ENCODE assay signal across 18 cellular contexts in the genomic region with DNA sequence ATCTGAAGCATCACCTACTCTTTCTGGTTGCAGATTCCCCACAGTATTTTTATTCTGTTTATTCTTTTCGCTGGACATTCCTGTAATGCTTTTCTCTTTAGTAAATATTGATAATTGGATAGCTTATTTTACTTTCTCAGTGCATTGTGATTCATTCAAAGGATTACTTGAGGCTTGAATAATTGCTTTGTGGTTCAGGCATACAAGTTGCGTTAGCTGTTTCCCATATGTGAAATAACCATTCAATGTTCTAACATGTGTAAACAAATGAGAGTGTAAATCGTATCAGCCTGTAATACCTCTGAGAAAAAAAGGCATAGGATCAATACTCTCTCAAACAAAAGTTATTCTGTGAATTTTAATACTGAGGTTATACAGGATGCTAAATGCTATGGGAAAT.
DNase-seq lines count a peak whose midpoint lies in the region; ATAC-seq and TF ChIP-seq lines count a peak whose summit lies in the region.
"Had no signal": no experiment of that assay in that cellular context is flagged by ENCODE, and none has a peak within 500 bp of the region (broad histone marks: within the 10 kb centered on the region; RNA-seq: fewer than 3 reads in every experiment).

No MANE protein-coding gene starts in this region.

- intact Hi-C loops in body of pancreas (cut with DNase I), result no loop called here

- H3K79me2 ChIP-seq in neural progenitor cell (ENCODE audit: low read depth), result no peaks in the 10 kb centered on the region

- H3K27ac Mint-ChIP-seq in neural progenitor cell, result no peak overlapping the region
- no peak overlapping the region for H3K27ac Mint-ChIP-seq in activated naive CD8-positive, alpha-beta T cell treated with anti-CD3 and anti-CD28 coated beads for 36 hours
- H3K27ac Mint-ChIP-seq: B cell; CD4-positive, alpha-beta memory T cell; HFFc6 had no signal

- peaks cover 3% of the 10 kb centered on the region for H3K27me3 Mint-ChIP-seq in neural progenitor cell (ENCODE audit: insufficient read depth, low read depth)
- no peaks in the 10 kb centered on the region for H3K27me3 Mint-ChIP-seq in activated naive CD8-positive, alpha-beta T cell treated with anti-CD3 and anti-CD28 coated beads for 36 hours
- H3K27me3 Mint-ChIP-seq: B cell; CD4-positive, alpha-beta memory T cell had no signal

- TF ChIP-seq POLR2A in body of pancreas (IDR thresholded peaks at IDR 0.05), result no peak

- no peak for ATAC-seq in GM19397 (IDR thresholded peaks at IDR 0.05; ENCODE audit: unreplicated experiment)
- no peak for ATAC-seq in body of pancreas

- DNase-seq in H4 (ENCODE audit: low spot score) (peak; percentile 11), NCI-H1417 treated with DMSO at 0.1 percent for 48 hours (lab: John Stamatoyannopoulos, UW) (peak; percentile 36), NCI-H748 treated with DMSO at 0.1 percent for 48 hours (lab: John Stamatoyannopoulos, UW) (peak; percentile 39), neural progenitor cell (ENCODE audit: low spot score) (peak; percentile 5), superior temporal gyrus (ENCODE audit: extremely low spot score) (no peak), body of pancreas (no peak)
- DNase-seq in activated naive CD8-positive, alpha-beta T cell treated with anti-CD3 and anti-CD28 coated beads for 36 hours, result no peak
- DNase-seq: C1 segment of cervical spinal cord; Caco-2; CD4-positive, alpha-beta memory T cell; DND-41; GDM1; HCEC 1CT; HFFc6; IMR-90 had no signal

- H3K9me3 Mint-ChIP-seq in neural progenitor cell, result no peaks in the 10 kb centered on the region
- peaks cover 7% of the 10 kb centered on the region for H3K9me3 Mint-ChIP-seq in activated naive CD8-positive, alpha-beta T cell treated with anti-CD3 and anti-CD28 coated beads for 36 hours

- no peaks in the 10 kb centered on the region for H3K36me3 ChIP-seq in neural progenitor cell
- H3K36me3 ChIP-seq in body of pancreas (replicated peaks in 1 of 2; ENCODE audit: insufficient read depth in 1 of 2, low read depth in 2 of 2), result no peaks in the 10 kb centered on the region

- no peak overlapping the region for H3K4me3 Mint-ChIP-seq in neural progenitor cell
- H3K4me3 Mint-ChIP-seq in activated naive CD8-positive, alpha-beta T cell treated with anti-CD3 and anti-CD28 coated beads for 36 hours, result no peak overlapping the region
- H3K4me3 Mint-ChIP-seq: B cell; CD4-positive, alpha-beta memory T cell; HFFc6 had no signal

- no peaks in the 10 kb centered on the region for H4K20me1 ChIP-seq in neural progenitor cell (ENCODE audit: low read depth)

- H3K4me2 ChIP-seq in neural progenitor cell, result no peak overlapping the region

- no peak overlapping the region for H3K9ac ChIP-seq in neural progenitor cell

- H3K9me3 ChIP-seq in neural progenitor cell (ENCODE audit: low read depth), result no peaks in the 10 kb centered on the region
- H3K9me3 ChIP-seq in body of pancreas, result no peaks in the 10 kb centered on the region
- H3K9me3 ChIP-seq: Caco-2 had no signal

- no peaks in the 10 kb centered on the region for H3K36me3 Mint-ChIP-seq in neural progenitor cell
- H3K36me3 Mint-ChIP-seq in activated naive CD8-positive, alpha-beta T cell treated with anti-CD3 and anti-CD28 coated beads for 36 hours, result no peaks in the 10 kb centered on the region
- H3K36me3 Mint-ChIP-seq: CD4-positive, alpha-beta memory T cell had no signal

- no peaks in the 10 kb centered on the region for H3F3A ChIP-seq in neural progenitor cell (ENCODE audit: low read depth)

- 44 to 47% methylated on average over 3 of the region's 3 CpGs for WGBS in body of pancreas, 2 donors

- H3K27ac ChIP-seq in neural progenitor cell (no peak overlapping the region), body of pancreas (no peak overlapping the region)
- H3K27ac ChIP-seq: HL-60 had no signal

- H3K4me1 ChIP-seq in neural progenitor cell, result peaks cover 7% of the 10 kb centered on the region
- no peaks in the 10 kb centered on the region for H3K4me1 ChIP-seq in body of pancreas

- H3K27me3 ChIP-seq in neural progenitor cell (no peaks in the 10 kb centered on the region), body of pancreas (no peaks in the 10 kb centered on the region)

- no peak overlapping the region for H2AFZ ChIP-seq in neural progenitor cell (replicated peaks)

- TF ChIP-seq CTCF in neural progenitor cell (IDR thresholded peaks at IDR 0.05) (no peak), body of pancreas (IDR thresholded peaks at IDR 0.05) (no peak)

- peaks cover 29% of the 10 kb centered on the region for H3K4me1 Mint-ChIP-seq in neural progenitor cell
- H3K4me1 Mint-ChIP-seq in activated naive CD8-positive, alpha-beta T cell treated with anti-CD3 and anti-CD28 coated beads for 36 hours, result no peaks in the 10 kb centered on the region
- H3K4me1 Mint-ChIP-seq: B cell; CD4-positive, alpha-beta memory T cell had no signal

- H3K4me3 ChIP-seq in neural progenitor cell (no peak overlapping the region), body of pancreas (no peak overlapping the region)

Comparison
In these comparisons a context has a peak if more than half of its experiments do, and no peak if none do; other contexts are left out.
1. DNase-seq: peak in H4 (single experiment), NCI-H1417 treated with DMSO at 0.1 percent for 48 hours (single experiment), NCI-H748 treated with DMSO at 0.1 percent for 48 hours (single experiment) and neural progenitor cell (single experiment); none in superior temporal gyrus (single experiment), activated naive CD8-positive, alpha-beta T cell treated with anti-CD3 and anti-CD28 coated beads for 36 hours (single experiment) and body of pancreas (0 of 4).